28 cellular contexts compared by ENCODE assay signal in the genomic region with DNA sequence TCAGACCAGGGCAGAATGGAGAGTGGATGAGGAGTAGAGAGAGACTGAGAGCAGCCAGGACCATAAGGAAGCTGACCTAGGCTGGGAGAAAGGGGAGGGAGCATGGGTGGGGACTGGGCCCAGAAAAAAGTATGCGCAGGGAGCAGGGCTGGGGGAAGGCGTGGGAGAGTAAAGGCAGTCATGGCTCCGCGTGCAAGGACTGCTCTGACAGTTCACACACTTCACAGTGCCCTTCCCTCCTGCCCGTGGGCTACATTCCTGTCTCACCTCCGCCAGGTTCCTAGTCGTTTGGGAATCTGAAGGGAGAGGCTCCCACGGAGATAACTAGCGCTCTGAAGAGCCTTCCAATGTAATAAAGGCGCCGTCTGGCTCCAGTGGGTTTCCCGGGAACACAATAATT. TPM values are rescaled to one million over a fixed set of nuclear protein-coding genes. Genes with fewer than 3 reads are reported as not detected.
DNase-seq lines count a peak whose midpoint lies in the region; ATAC-seq and TF ChIP-seq lines count a peak whose summit lies in the region.
"Had no signal": no experiment of that assay in that cellular context is flagged by ENCODE, and none has a peak within 500 bp of the region (broad histone marks: within the 10 kb centered on the region; RNA-seq: fewer than 3 reads in every experiment).

No MANE protein-coding gene starts in this region.

- no peaks in the 10 kb centered on the region for H3K36me3 ChIP-seq in RWPE2 (ENCODE audit: low read depth)
- H3K36me3 ChIP-seq: SJSA1, tibial nerve had no signal

- H3K36me3 Mint-ChIP-seq in type B pancreatic cell, result no peaks in the 10 kb centered on the region

- peak overlapping the region; percentile 38 for H3K27ac Mint-ChIP-seq in type B pancreatic cell
- H3K27ac Mint-ChIP-seq: activated CD4-positive, alpha-beta T cell treated with anti-CD3 and anti-CD28 coated beads for 36 hours; T-helper 17 cell had no signal

- no peaks in the 10 kb centered on the region for H3K27me3 Mint-ChIP-seq in type B pancreatic cell
- H3K27me3 Mint-ChIP-seq: activated CD4-positive, alpha-beta T cell treated with anti-CD3 and anti-CD28 coated beads for 36 hours; stimulated activated naive CD8-positive, alpha-beta T cell treated with anti-CD3 and anti-CD28 coated beads, Interleukin-15, amount 100 ng/mL, for 72 hours; T-helper 17 cell had no signal

- peaks cover 13% of the 10 kb centered on the region for H3K4me1 ChIP-seq in RWPE2 (ENCODE audit: insufficient read depth, poor library complexity, severe bottlenecking)
- H3K4me1 ChIP-seq: SJSA1 had no signal

- DNase-seq in NCI-H1417 (lab: John Stamatoyannopoulos, UW) (peak in 2 of 3 experiments; percentile 62 to 84), NCI-H1417 treated with DMSO at 0.1 percent for 48 hours (lab: John Stamatoyannopoulos, UW) (no peak), RWPE2 (ENCODE audit: low spot score) (peak; percentile 64), islet precursor cell (peak; percentile 62), type B pancreatic cell (ENCODE audit: extremely low spot score, unreplicated experiment) (no peak), NAMALWA (ENCODE audit: low spot score) (no peak), HCEC 1CT (no peak), GM10266 (ENCODE audit: extremely low spot score) (no peak)
- DNase-seq: 8988T; activated CD4-positive, alpha-beta T cell treated with anti-CD3 and anti-CD28 coated beads for 36 hours; activated CD8-positive, alpha-beta memory T cell treated with anti-CD3 and anti-CD28 coated beads for 24 hours; activated naive CD4-positive, alpha-beta T cell treated with Interleukin-2 at 50 U/mL for 16 hours; activated T-cell treated with anti-CD3 and anti-CD28 coated beads, Interleukin-2, amount 50 U/mL, for 4 hours; amniotic stem cell; cortex of kidney; DMS53; GF-D8; H7; Karpas-422; mesenchymal stem cell; NCI-H2029; NCI-H446 treated with DMSO at 0.1 percent for 48 hours; psoas muscle; stimulated activated naive CD8-positive, alpha-beta T cell treated with anti-CD3 and anti-CD28 coated beads, Interleukin-15, amount 100 ng/mL, for 72 hours; T-helper 17 cell had no signal

- TF ChIP-seq CTCF in RWPE2 (IDR thresholded peaks at IDR 0.05; ENCODE audit: poor library complexity, severe bottlenecking), result no peak
- no peak for TF ChIP-seq CTCF in type B pancreatic cell (conservative IDR thresholded peaks at IDR 0.05)
- TF ChIP-seq CTCF in GM10266 (IDR thresholded peaks at IDR 0.05; ENCODE audit: control insufficient read depth, insufficient read depth, low read depth, missing control alignments), result no peak

- H3K4me3 ChIP-seq in RWPE2 (ENCODE audit: severe bottlenecking), result no peak overlapping the region
- H3K4me3 ChIP-seq: psoas muscle, SJSA1, tibial nerve had no signal

- no peak overlapping the region for H3K4me3 Mint-ChIP-seq in type B pancreatic cell
- H3K4me3 Mint-ChIP-seq: activated CD4-positive, alpha-beta T cell treated with anti-CD3 and anti-CD28 coated beads for 36 hours; activated T-cell treated with anti-CD3 and anti-CD28 coated beads, Interleukin-2, amount 50 U/mL, for 4 hours; stimulated activated naive CD8-positive, alpha-beta T cell treated with anti-CD3 and anti-CD28 coated beads, Interleukin-15, amount 100 ng/mL, for 72 hours; T-helper 17 cell had no signal

- no peaks in the 10 kb centered on the region for H3K27me3 ChIP-seq in RWPE2 (ENCODE audit: insufficient read depth, poor library complexity, severe bottlenecking)
- H3K27me3 ChIP-seq: SJSA1, tibial nerve had no signal

- H3K9me3 Mint-ChIP-seq in type B pancreatic cell, result no peaks in the 10 kb centered on the region
- H3K9me3 Mint-ChIP-seq: activated T-cell treated with anti-CD3 and anti-CD28 coated beads, Interleukin-2, amount 50 U/mL, for 4 hours; stimulated activated naive CD8-positive, alpha-beta T cell treated with anti-CD3 and anti-CD28 coated beads, Interleukin-15, amount 100 ng/mL, for 72 hours had no signal

- peaks cover 9% of the 10 kb centered on the region for H3K4me1 Mint-ChIP-seq in type B pancreatic cell (ENCODE audit: unreplicated experiment)

- H3K9me3 ChIP-seq in RWPE2 (ENCODE audit: severe bottlenecking), result no peaks in the 10 kb centered on the region
- H3K9me3 ChIP-seq: psoas muscle, SJSA1, tibial nerve had no signal

- H3K27ac ChIP-seq in RWPE2 (ENCODE audit: poor library complexity, severe bottlenecking), result peak overlapping the region; percentile 96
- H3K27ac ChIP-seq: HL-60, psoas muscle, SJSA1, tibial nerve had no signal

- peak; percentile 72 for ATAC-seq in RWPE2 (ENCODE audit: low read depth)
- ATAC-seq: activated CD4-positive, alpha-beta T cell treated with anti-CD3 and anti-CD28 coated beads for 36 hours; activated T-cell treated with anti-CD3 and anti-CD28 coated beads, Interleukin-2, amount 50 U/mL, for 4 hours; psoas muscle; stimulated activated naive CD8-positive, alpha-beta T cell treated with anti-CD3 and anti-CD28 coated beads, Interleukin-15, amount 100 ng/mL, for 72 hours; T-helper 17 cell had no signal

RNA-seq across cellular contexts. Expression of a gene that starts 39.6 kb away (rescaled TPM):
- 5.8 and 8.6 TPM in 2 replicates for total RNA-seq in type B pancreatic cell (ENCODE audit: low replicate concordance)

Comparison
In these comparisons a context has a peak if more than half of its experiments do, and no peak if none do; other contexts are left out.
1. DNase-seq: peak in NCI-H1417 (2 of 3), RWPE2 (single experiment) and islet precursor cell (single experiment); none in NCI-H1417 treated with DMSO at 0.1 percent for 48 hours (single experiment), type B pancreatic cell (single experiment), NAMALWA (single experiment), HCEC 1CT (single experiment) and GM10266 (single experiment).